Comparison of ENCODE assay signal across 8 cellular contexts in genomic region chr1:84620720-84621313, GRCh38. TPM values are rescaled to one million over a fixed set of nuclear protein-coding genes. Genes with fewer than 3 reads are reported as not detected.
A peak's percentile ranks its signal among the peaks of the same experiment; 100 is the strongest.
DNase-seq lines count a peak whose midpoint lies in the region; ATAC-seq, FAIRE-seq and TF ChIP-seq lines count a peak whose summit lies in the region.

No MANE protein-coding gene starts in this region.

- H2AFZ ChIP-seq in HepG2 (ENCODE audit: low read length) = no peak overlapping the region

- no peaks in the 10 kb centered on the region for H3K9me3 ChIP-seq in HepG2 (ENCODE audit: low read length)

- intact Hi-C loops in HepG2 (cut with micrococcal nuclease; ENCODE audit: unreplicated experiment) = loop anchor here (1.0 kb wide), 1 partner anchor 132 kb away; no protein-coding TSS in a partner anchor

- peaks cover 2 to 3% of the 10 kb centered on the region in 2 experiments; a peak in 2 of 5 replicates for H3K27me3 ChIP-seq in HepG2 (ENCODE audit: control insufficient read depth in 1 of 2, insufficient read depth in 2 of 2, low read length in 2 of 2)

- peak; percentile 95 for ATAC-seq in GM19025 (IDR thresholded peaks at IDR 0.05; ENCODE audit: low read depth, unreplicated experiment)
- ATAC-seq in HG03342 (IDR thresholded peaks at IDR 0.05; ENCODE audit: unreplicated experiment) = peak; percentile 96
- ATAC-seq in HepG2 = peak; percentile 95

- H3K4me3 ChIP-seq in coronary artery = peak overlapping the region; percentile 77
- H3K4me3 ChIP-seq in HepG2 (replicated peaks in 1 of 3; ENCODE audit: insufficient read depth in 1 of 3, low read depth in 2 of 3, low read length in 3 of 3) = peak overlapping the region; percentile 54 to 83 (median 60)

- no peak for TF ChIP-seq POLR2A in HepG2 (IDR thresholded peaks at IDR 0.05; ENCODE audit: insufficient read depth in 1 of 2, low read depth in 2 of 2, low read length in 2 of 2)

- WGBS in HepG2 (ENCODE audit: low lambda C conversion rate) = 5% methylated on average over 11 of the region's 46 CpGs

- peak; percentile 77 for TF ChIP-seq RAD21 in HepG2 (CRISPR knock-in tag; IDR thresholded peaks at IDR 0.05)

- FAIRE-seq in HepG2 (lab: Jason Lieb, UNC) = no peak

- H3K4me1 ChIP-seq in HepG2 (ENCODE audit: insufficient read depth, low read length) = peaks cover 19% of the 10 kb centered on the region

- peak overlapping the region; percentile 62; the same call in 1 of the 2 replicates for H3K9ac ChIP-seq in HepG2 (ENCODE audit: insufficient read depth, low read depth, low read length)

- H4K20me1 ChIP-seq in HepG2 (ENCODE audit: insufficient read depth, low read length) = no peaks in the 10 kb centered on the region

- DNase-seq in AG20443 (ENCODE audit: low spot score) = peak; percentile 95
- peak; percentile 76 to 93 for DNase-seq in NCI-H446 (lab: John Stamatoyannopoulos, UW)
- peak; percentile 71 to 75 for DNase-seq in activated CD4-positive, alpha-beta T cell treated with anti-CD3 and anti-CD28 coated beads for 4 hours
- peak; percentile 81 for DNase-seq in coronary artery (ENCODE audit: low spot score)
- DNase-seq in HepG2 (ENCODE audit: low spot score) = peak; percentile 41
- DNase-seq in stimulated activated CD4-positive, alpha-beta T cell treated with anti-CD3 and anti-CD28 coated beads, Interleukin-4, amount 100 ng/mL, for 1 hour = peak; percentile 78

- POLR2A ChIA-PET in HepG2 (lab: Yijun Ruan, JAX) = no interaction called here

- H3K27ac ChIP-seq in coronary artery (peak overlapping the region in 1 of 2 donors; percentile 59), HepG2 (ENCODE audit: extremely low read length, insufficient read depth, low read length) (no peak overlapping the region)

- peak; percentile 99 for TF ChIP-seq CTCF in coronary artery (IDR thresholded peaks at IDR 0.05)
- peak; percentile 89 for TF ChIP-seq CTCF in HepG2 (CRISPR knock-in tag; IDR thresholded peaks at IDR 0.05)

- no peaks in the 10 kb centered on the region for H3K36me3 ChIP-seq in HepG2 (replicated peaks in 1 of 2; ENCODE audit: control insufficient read depth in 1 of 2, insufficient read depth in 2 of 2, low read length in 2 of 2)

- peak overlapping the region; percentile 86 for H3K4me2 ChIP-seq in HepG2 (ENCODE audit: low read depth, low read length)

- CTCF ChIA-PET in HepG2 (lab: Yijun Ruan, JAX; ENCODE audit: low intra/inter-chr PET ratio, low total read pairs) = interaction anchor here (0.8 to 1.6 kb wide), 2 partner anchors 16 to 715 kb away, joined by 4 to 5 read pairs; no protein-coding TSS in a partner anchor

- TF ChIP-seq EP300 in HepG2 (IDR thresholded peaks at IDR 0.05; ENCODE audit: low read depth in 2 of 2, low read length in 2 of 2) = no peak
- TF ChIP-seq EP300 in HepG2 (CRISPR knock-in tag; IDR thresholded peaks at IDR 0.05; ENCODE audit: borderline replicate concordance) = no peak

- H3K79me2 ChIP-seq in HepG2 (ENCODE audit: insufficient read depth, low read length) = no peaks in the 10 kb centered on the region

- no TSS peak for BruUV-seq in HepG2 (replicated peaks; lab: Mats Ljungman, UMichigan)

- in situ Hi-C loops in HepG2 (cut with HindIII; ENCODE audit: extremely low pct_ligation_motif_present, low pct_unique_long_range_greater_than_20kb) = loop anchor here (25.0 kb wide), 2 partner anchors 484 to 684 kb away; partner anchors contain the start of gene PRKACB

TF ChIP-seq in HepG2, 621 proteins besides CTCF, POLR2A, EP300 and RAD21 (continues in another document):
- TF ChIP-seq JARID2 (CRISPR knock-in tag; IDR thresholded peaks at IDR 0.05; ENCODE audit: insufficient replicate concordance) = peak; percentile 33
- TF ChIP-seq, protein P1, sequence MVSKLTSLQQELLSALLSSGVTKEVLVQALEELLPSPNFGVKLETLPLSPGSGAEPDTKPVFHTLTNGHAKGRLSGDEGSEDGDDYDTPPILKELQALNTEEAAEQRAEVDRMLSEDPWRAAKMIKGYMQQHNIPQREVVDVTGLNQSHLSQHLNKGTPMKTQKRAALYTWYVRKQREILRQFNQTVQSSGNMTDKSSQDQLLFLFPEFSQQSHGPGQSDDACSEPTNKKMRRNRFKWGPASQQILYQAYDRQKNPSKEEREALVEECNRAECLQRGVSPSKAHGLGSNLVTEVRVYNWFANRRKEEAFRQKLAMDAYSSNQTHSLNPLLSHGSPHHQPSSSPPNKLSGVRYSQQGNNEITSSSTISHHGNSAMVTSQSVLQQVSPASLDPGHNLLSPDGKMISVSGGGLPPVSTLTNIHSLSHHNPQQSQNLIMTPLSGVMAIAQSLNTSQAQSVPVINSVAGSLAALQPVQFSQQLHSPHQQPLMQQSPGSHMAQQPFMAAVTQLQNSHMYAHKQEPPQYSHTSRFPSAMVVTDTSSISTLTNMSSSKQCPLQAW (CRISPR knock-in tag; IDR thresholded peaks at IDR 0.05) = peak; percentile 58; the same call in 1 of the 2 replicates
- peak; percentile 67; the same call in 1 of the 2 replicates for TF ChIP-seq ZNF616 (CRISPR knock-in tag; IDR thresholded peaks at IDR 0.05; ENCODE audit: low read depth)
- TF ChIP-seq, protein P2, sequence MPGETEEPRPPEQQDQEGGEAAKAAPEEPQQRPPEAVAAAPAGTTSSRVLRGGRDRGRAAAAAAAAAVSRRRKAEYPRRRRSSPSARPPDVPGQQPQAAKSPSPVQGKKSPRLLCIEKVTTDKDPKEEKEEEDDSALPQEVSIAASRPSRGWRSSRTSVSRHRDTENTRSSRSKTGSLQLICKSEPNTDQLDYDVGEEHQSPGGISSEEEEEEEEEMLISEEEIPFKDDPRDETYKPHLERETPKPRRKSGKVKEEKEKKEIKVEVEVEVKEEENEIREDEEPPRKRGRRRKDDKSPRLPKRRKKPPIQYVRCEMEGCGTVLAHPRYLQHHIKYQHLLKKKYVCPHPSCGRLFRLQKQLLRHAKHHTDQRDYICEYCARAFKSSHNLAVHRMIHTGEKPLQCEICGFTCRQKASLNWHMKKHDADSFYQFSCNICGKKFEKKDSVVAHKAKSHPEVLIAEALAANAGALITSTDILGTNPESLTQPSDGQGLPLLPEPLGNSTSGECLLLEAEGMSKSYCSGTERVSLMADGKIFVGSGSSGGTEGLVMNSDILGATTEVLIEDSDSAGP (CRISPR knock-in tag; IDR thresholded peaks at IDR 0.05; ENCODE audit: borderline replicate concordance) = peak; percentile 82
- 0 out of 2 replicates have a peak, but pooled peaks have one; percentile 35 for TF ChIP-seq IRX3 (CRISPR knock-in tag; IDR thresholded peaks at IDR 0.05; ENCODE audit: borderline replicate concordance, low read depth)
- no peak for TF ChIP-seq SETDB1 (CRISPR knock-in tag; IDR thresholded peaks at IDR 0.05; ENCODE audit: borderline replicate concordance)
- peak; percentile 78; the same call in 1 of the 2 replicates for TF ChIP-seq ZNF768 (CRISPR knock-in tag; IDR thresholded peaks at IDR 0.05)
- TF ChIP-seq ZNF761 (CRISPR knock-in tag; conservative IDR thresholded peaks at IDR 0.05) = 0 out of 2 replicates have a peak, but pooled peaks have one; percentile 35
- TF ChIP-seq ETV6 (CRISPR knock-in tag; conservative IDR thresholded peaks at IDR 0.05) = no peak
- no peak for TF ChIP-seq NFE2 (CRISPR knock-in tag; IDR thresholded peaks at IDR 0.05)
- peak; percentile 40 for TF ChIP-seq AGO1 (IDR thresholded peaks at IDR 0.05; ENCODE audit: low read depth, low read length, poor library complexity, severe bottlenecking)
- TF ChIP-seq SALL1 (CRISPR knock-in tag; IDR thresholded peaks at IDR 0.05) = peak; percentile 61; the same call in 1 of the 2 replicates
- 0 out of 2 replicates have a peak, but pooled peaks have one; percentile 36 for TF ChIP-seq ZNF776 (CRISPR knock-in tag; IDR thresholded peaks at IDR 0.05)
- TF ChIP-seq ARHGAP35 (CRISPR knock-in tag; IDR thresholded peaks at IDR 0.05; ENCODE audit: borderline replicate concordance) = peak; percentile 75; the same call in 1 of the 2 replicates
- TF ChIP-seq, protein P3, sequence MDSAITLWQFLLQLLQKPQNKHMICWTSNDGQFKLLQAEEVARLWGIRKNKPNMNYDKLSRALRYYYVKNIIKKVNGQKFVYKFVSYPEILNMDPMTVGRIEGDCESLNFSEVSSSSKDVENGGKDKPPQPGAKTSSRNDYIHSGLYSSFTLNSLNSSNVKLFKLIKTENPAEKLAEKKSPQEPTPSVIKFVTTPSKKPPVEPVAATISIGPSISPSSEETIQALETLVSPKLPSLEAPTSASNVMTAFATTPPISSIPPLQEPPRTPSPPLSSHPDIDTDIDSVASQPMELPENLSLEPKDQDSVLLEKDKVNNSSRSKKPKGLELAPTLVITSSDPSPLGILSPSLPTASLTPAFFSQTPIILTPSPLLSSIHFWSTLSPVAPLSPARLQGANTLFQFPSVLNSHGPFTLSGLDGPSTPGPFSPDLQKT (CRISPR knock-in tag; IDR thresholded peaks at IDR 0.05; ENCODE audit: borderline replicate concordance) = no peak

RNA-seq across cellular contexts. Expression of gene CTBS, which starts 46.6 kb away (rescaled TPM):
- 4.2 and 4.7 TPM in 2 replicates for total RNA-seq in HepG2 (2016; rRNA removed; fragmentation: Illumina TruSeq; extraction: Trizol)
- total RNA-seq in HepG2 (2016; cell fraction: cytosol; rRNA removed; fragmentation: Illumina TruSeq; extraction: Trizol; ENCODE audit: low read depth) = 3.1 and 3.7 TPM in 2 replicates
- 4.2 and 4.6 TPM in 2 replicates for total RNA-seq in HepG2 (2016; cell fraction: insoluble cytoplasmic fraction; rRNA removed; fragmentation: Illumina TruSeq; extraction: Trizol)
- total RNA-seq in HepG2 (2016; cell fraction: membrane; rRNA removed; fragmentation: Illumina TruSeq; extraction: Trizol) = 6.8 and 7.1 TPM in 2 replicates
- total RNA-seq in HepG2 (2016; cell fraction: nucleus; rRNA removed; fragmentation: Illumina TruSeq; extraction: Trizol) = 4.9 and 6.3 TPM in 2 replicates
- polyA plus RNA-seq in HepG2 (2011; rRNA removed) = 9.5 and 12.4 TPM in 2 replicates
- 5.5 and 9.1 TPM in 2 replicates for polyA plus RNA-seq in HepG2 (2011; cell fraction: cytosol; rRNA removed)
- polyA plus RNA-seq in HepG2 (2011; cell fraction: nucleus; rRNA removed) = 2.7 and 3.3 TPM in 2 replicates
- 7.0 and 9.5 TPM in 2 replicates for polyA plus RNA-seq in HepG2 (2012)
- 6.5 and 7.1 TPM in 2 replicates for polyA plus RNA-seq in HepG2 (2016; cell fraction: cytosol; fragmentation: Illumina TruSeq; extraction: Trizol; ENCODE audit: low read depth)
- polyA plus RNA-seq in HepG2 (2016; cell fraction: insoluble cytoplasmic fraction; fragmentation: Illumina TruSeq; extraction: Trizol; ENCODE audit: low read depth) = 4.9 and 5.4 TPM in 2 replicates
- 7.9 and 8.2 TPM in 2 replicates for polyA plus RNA-seq in HepG2 (2016; cell fraction: membrane; fragmentation: Illumina TruSeq; extraction: Trizol; ENCODE audit: low read depth)
- polyA plus RNA-seq in HepG2 (2016; cell fraction: nucleus; fragmentation: Illumina TruSeq; extraction: Trizol; ENCODE audit: insufficient read depth, low read depth) = 6.4 and 7.2 TPM in 2 replicates
- 1.2 and 3.8 TPM in 2 replicates for polyA minus RNA-seq in HepG2 (2011; rRNA and poly(A)+ RNA removed; ENCODE audit: low replicate concordance)
- polyA minus RNA-seq in HepG2 (2011; cell fraction: cytosol; rRNA and poly(A)+ RNA removed) = 5.8 and 7.9 TPM in 2 replicates
- polyA minus RNA-seq in HepG2 (2011; cell fraction: nucleus; rRNA and poly(A)+ RNA removed) = 11.7 and 11.8 TPM in 2 replicates

Comparison
In these comparisons a context has a peak if more than half of its experiments do, and no peak if none do; other contexts are left out.
1. DNase-seq: peak in every context shown above with its lines; median percentile 95 in AG20443; 84 in NCI-H446; 81 in coronary artery; 78 in stimulated activated CD4-positive, alpha-beta T cell treated with anti-CD3 and anti-CD28 coated beads, Interleukin-4, amount 100 ng/mL, for 1 hour; 73 in activated CD4-positive, alpha-beta T cell treated with anti-CD3 and anti-CD28 coated beads for 4 hours; 41 in HepG2.